In the genomic region with DNA sequence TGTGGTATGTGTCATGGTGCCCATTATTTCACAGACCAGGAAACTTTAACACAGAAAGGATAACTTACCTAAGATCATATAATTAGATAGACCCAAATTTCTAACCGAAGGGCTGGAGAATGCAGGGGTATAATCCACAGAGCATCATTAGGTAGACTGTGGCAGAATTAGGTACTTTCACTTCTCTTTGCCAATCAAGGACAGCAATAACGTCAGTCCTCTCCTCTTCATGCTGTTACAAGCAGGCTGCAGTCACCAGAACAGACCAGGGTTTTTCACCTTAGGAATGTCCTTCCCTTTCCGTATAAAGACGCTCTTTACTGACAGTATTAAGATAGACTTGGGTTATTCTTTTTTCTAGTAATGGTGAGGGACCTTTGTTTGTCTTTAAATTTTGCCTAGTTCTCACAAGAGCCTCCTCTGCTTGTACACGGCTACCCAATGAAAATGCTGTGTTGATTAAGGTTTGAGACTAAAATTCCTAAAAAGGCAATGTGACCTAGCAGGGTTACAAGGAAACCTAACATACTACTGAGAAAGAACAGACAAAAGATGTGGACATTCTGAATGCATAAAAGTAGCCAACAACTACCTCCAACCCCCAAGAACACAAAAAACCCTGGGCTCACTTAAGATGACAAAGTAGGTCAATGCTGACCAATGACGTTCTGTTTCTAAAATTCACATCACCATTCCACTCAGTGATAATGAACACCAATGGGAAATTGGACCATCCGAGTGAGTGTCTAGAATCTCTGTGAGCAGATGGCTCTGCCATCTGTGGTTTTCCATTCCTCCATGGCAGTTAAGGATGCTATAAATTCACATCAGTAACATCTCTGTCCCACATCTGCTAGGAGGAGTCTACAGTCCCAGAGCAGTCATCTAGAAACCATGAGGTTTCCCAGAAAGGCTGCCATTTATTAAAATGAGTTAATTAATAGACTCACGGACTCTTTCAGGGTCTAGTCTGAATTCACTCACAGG, we compare ENCODE assay signal across 8 cellular contexts. TPM values are rescaled to one million over a fixed set of nuclear protein-coding genes. Genes with fewer than 3 reads are reported as not detected.
DNase-seq lines count a peak whose midpoint lies in the region; ATAC-seq, FAIRE-seq and TF ChIP-seq lines count a peak whose summit lies in the region.

No MANE protein-coding gene starts in this region.

- H3K79me2 ChIP-seq in GM12878 (ENCODE audit: control insufficient read depth, insufficient read depth, low read length): peaks cover 65% of the 10 kb centered on the region

- FAIRE-seq in GM12878 (lab: Jason Lieb, UNC) (peak; percentile 87), H54 (lab: Jason Lieb, UNC) (no peak)

- SMC1A ChIA-PET in GM12878 (lab: Charles Lee; ENCODE audit: uncharacterized antibody, unreplicated experiment): no interaction called here

- POLR2A ChIA-PET in GM12878 (lab: Charles Lee): no interaction called here

- peaks cover 3% of the 10 kb centered on the region for H3K4me1 ChIP-seq in GM12878 (ENCODE audit: control insufficient read depth, insufficient read depth, low read length)
- peaks cover 34% of the 10 kb centered on the region for H3K4me1 ChIP-seq in mononuclear cell (ENCODE audit: insufficient read depth, low read length)
- H3K4me1 ChIP-seq in mucosa of descending colon (ENCODE audit: low read depth): peaks cover 19% of the 10 kb centered on the region

- peak overlapping the region; percentile 90 for H3K9ac ChIP-seq in GM12878 (ENCODE audit: control insufficient read depth, insufficient read depth, low read length)

- no peak for TF ChIP-seq RAD21 in GM12878 (IDR thresholded peaks at IDR 0.05; ENCODE audit: insufficient read depth, low read depth, low read length)

- peak overlapping the region; percentile 73 for H3K4me2 ChIP-seq in GM12878 (ENCODE audit: control insufficient read depth, insufficient read depth)

- BruUV-seq in GM12878 (replicated peaks; lab: Mats Ljungman, UMichigan): TSS peak; percentile 57

- RAD21 ChIA-PET in GM12878 (lab: Charles Lee; ENCODE audit: unreplicated experiment): interaction anchor here (2.0 kb wide), 1 partner anchor 66 kb away, joined by 6 read pairs; no protein-coding TSS in a partner anchor

- no peak for TF ChIP-seq CTCF in GM12878 (IDR thresholded peaks at IDR 0.05 in 2 of 3, conservative IDR thresholded peaks at IDR 0.05 in 1 of 3; ENCODE audit: control insufficient read depth in 2 of 3, extremely low read depth in 1 of 3, insufficient read depth in 1 of 3, low read depth in 3 of 3, low read length in 3 of 3)
- TF ChIP-seq CTCF in mucosa of descending colon (IDR thresholded peaks at IDR 0.05): no peak

- TF ChIP-seq POLR2A in GM12878 (IDR thresholded peaks at IDR 0.05; ENCODE audit: low read depth, low read length) (no peak), H54 (IDR thresholded peaks at IDR 0.05; ENCODE audit: low read depth, low read length) (no peak)

- peak overlapping the region; percentile 85 for H3K27ac ChIP-seq in GM12878 (ENCODE audit: control insufficient read depth, insufficient read depth)

- 3% methylated on average over 8 of the region's 8 CpGs for WGBS in GM12878 (ENCODE audit: insufficient coverage, insufficient replicate concordance, low lambda C conversion rate, missing lambda C conversion rate)

- H3K4me3 ChIP-seq in MG63 (peak overlapping the region; percentile 91), GM12878 (peak overlapping the region; percentile 90), mononuclear cell (ENCODE audit: low read length) (peak overlapping the region; percentile 85), mucosa of descending colon (no peak overlapping the region)

- H3K27me3 ChIP-seq in MG63 (no peaks in the 10 kb centered on the region), GM12878 (replicated peaks in 1 of 2; ENCODE audit: control insufficient read depth in 2 of 2, insufficient read depth in 2 of 2, low read length in 1 of 2) (no peaks in the 10 kb centered on the region; a peak in 1 of 4 replicates), mononuclear cell (ENCODE audit: insufficient read depth, low read length) (no peaks in the 10 kb centered on the region)

- TF ChIP-seq EP300 in GM12878 (IDR thresholded peaks at IDR 0.05; ENCODE audit: borderline replicate concordance in 1 of 2, control insufficient read depth in 1 of 2, low read depth in 2 of 2, low read length in 2 of 2): 0 out of 4 replicates have a peak, but pooled peaks of 1 of the 2 experiments have one; percentile 39

- H3K36me3 ChIP-seq in MG63: peaks cover 39% of the 10 kb centered on the region
- 0 out of 4 replicates have a peak, but pooled peaks cover 0 to 3% of the 10 kb centered on the region in 2 experiments for H3K36me3 ChIP-seq in GM12878 (ENCODE audit: control insufficient read depth in 2 of 2, insufficient read depth in 2 of 2, low read length in 1 of 2)
- H3K36me3 ChIP-seq in mucosa of descending colon (ENCODE audit: low read depth): no peaks in the 10 kb centered on the region

- 0 out of 2 replicates have a peak, but pooled peaks cover 4% of the 10 kb centered on the region for H4K20me1 ChIP-seq in GM12878 (ENCODE audit: control insufficient read depth, insufficient read depth)

- H2AFZ ChIP-seq in GM12878 (ENCODE audit: control insufficient read depth, low read depth, low read length): no peak overlapping the region

- ATAC-seq in GM21515 (IDR thresholded peaks at IDR 0.05; ENCODE audit: unreplicated experiment) (peak; percentile 20), GM12878 (peak; percentile 63), mucosa of descending colon (no peak)

- CTCF ChIA-PET in GM12878 (lab: Yijun Ruan, JAX): no interaction called here

- H3K9me3 ChIP-seq in MG63 (no peaks in the 10 kb centered on the region), GM12878 (replicated peaks; ENCODE audit: control insufficient read depth, insufficient read depth, low read length) (0 out of 3 replicates have a peak, but pooled peaks cover 2% of the 10 kb centered on the region), mononuclear cell (ENCODE audit: low read depth, low read length) (no peaks in the 10 kb centered on the region), mucosa of descending colon (no peaks in the 10 kb centered on the region)

- intact Hi-C loops in GM12878 (cut with micrococcal nuclease; ENCODE audit: unreplicated experiment): loop anchor here (2.0 to 10.0 kb wide), 3 partner anchors 18 to 934 kb away; a partner anchor contains a TSS
- intact Hi-C loops in mucosa of descending colon (cut with DNase I, micrococcal nuclease): no loop called here

- peak; percentile 69 for DNase-seq in EH (ENCODE audit: low read depth)
- DNase-seq in MG63: no peak
- peak; percentile 36 for DNase-seq in GM12878 (ENCODE audit: low read depth, low spot score)
- DNase-seq in putamen (ENCODE audit: low spot score): no peak
- DNase-seq in mucosa of descending colon: no peak
- no peak for DNase-seq in H54 (ENCODE audit: insufficient read length, low spot score)

- in situ Hi-C loops in GM12878 (cut with MboI): no loop called here

TF ChIP-seq in GM12878, 131 proteins besides CTCF, POLR2A, EP300 and RAD21 (continues in another document):
- TF ChIP-seq SMAD5 (IDR thresholded peaks at IDR 0.05; ENCODE audit: low read depth): no peak
- TF ChIP-seq, protein P1, sequence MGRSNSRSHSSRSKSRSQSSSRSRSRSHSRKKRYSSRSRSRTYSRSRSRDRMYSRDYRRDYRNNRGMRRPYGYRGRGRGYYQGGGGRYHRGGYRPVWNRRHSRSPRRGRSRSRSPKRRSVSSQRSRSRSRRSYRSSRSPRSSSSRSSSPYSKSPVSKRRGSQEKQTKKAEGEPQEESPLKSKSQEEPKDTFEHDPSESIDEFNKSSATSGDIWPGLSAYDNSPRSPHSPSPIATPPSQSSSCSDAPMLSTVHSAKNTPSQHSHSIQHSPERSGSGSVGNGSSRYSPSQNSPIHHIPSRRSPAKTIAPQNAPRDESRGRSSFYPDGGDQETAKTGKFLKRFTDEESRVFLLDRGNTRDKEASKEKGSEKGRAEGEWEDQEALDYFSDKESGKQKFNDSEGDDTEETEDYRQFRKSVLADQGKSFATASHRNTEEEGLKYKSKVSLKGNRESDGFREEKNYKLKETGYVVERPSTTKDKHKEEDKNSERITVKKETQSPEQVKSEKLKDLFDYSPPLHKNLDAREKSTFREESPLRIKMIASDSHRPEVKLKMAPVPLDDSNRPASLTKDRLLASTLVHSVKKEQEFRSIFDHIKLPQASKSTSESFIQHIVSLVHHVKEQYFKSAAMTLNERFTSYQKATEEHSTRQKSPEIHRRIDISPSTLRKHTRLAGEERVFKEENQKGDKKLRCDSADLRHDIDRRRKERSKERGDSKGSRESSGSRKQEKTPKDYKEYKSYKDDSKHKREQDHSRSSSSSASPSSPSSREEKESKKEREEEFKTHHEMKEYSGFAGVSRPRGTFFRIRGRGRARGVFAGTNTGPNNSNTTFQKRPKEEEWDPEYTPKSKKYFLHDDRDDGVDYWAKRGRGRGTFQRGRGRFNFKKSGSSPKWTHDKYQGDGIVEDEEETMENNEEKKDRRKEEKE (IDR thresholded peaks at IDR 0.05): no peak
- peak; percentile 38 for TF ChIP-seq JUNB (IDR thresholded peaks at IDR 0.05)
- TF ChIP-seq ZNF217 (IDR thresholded peaks at IDR 0.05): peak; percentile 71

RNA-seq across cellular contexts. Expression of a gene that starts 2.1 kb away (rescaled TPM):
- total RNA-seq in MG63 (2014; rRNA removed; shearing (Covaris generic); ENCODE audit: low replicate concordance): 548 and 558 TPM in 2 replicates
- 103 and 104 TPM in 2 replicates for total RNA-seq in GM12878 (2013; cell fraction: nucleolus; rRNA removed)
- total RNA-seq in GM12878 (2014; rRNA removed): 157 and 186 TPM in 2 replicates
- total RNA-seq in GM12878 (2014; rRNA removed; fragmentation: Illumina TruSeq; extraction: Trizol): 214 and 240 TPM in 2 replicates
- 173 and 178 TPM in 2 replicates for total RNA-seq in GM12878 (2021)
- 149 TPM for polyA plus RNA-seq in GM12878 (2011; ENCODE audit: low read depth)
- 185 and 251 TPM in 2 replicates for polyA plus RNA-seq in GM12878 (2011; rRNA removed)
- 114 and 120 TPM in 2 replicates for polyA plus RNA-seq in GM12878 (2011; cell fraction: cytosol; rRNA removed)
- polyA plus RNA-seq in GM12878 (2011; cell fraction: nucleus; rRNA removed): 70.3 and 71.0 TPM in 2 replicates
- polyA plus RNA-seq in GM12878 (2012): 174 and 175 TPM in 2 replicates
- 233 and 243 TPM in 2 replicates for polyA plus RNA-seq in GM12878 (2014; fragmentation: Illumina TruSeq; extraction: Trizol)
- 100 to 1,000 TPM; 180 to 234 TPM for polyA plus RNA-seq in GM12878 (2014; fragmentation: Nextera tagmentation; extraction: Ambion mirVana)
- polyA plus RNA-seq in GM12878 (2014; rRNA removed): 148 and 150 TPM in 2 replicates
- polyA plus RNA-seq in GM12878 (2016; fragmentation: Nextera tagmentation; extraction: Ambion mirVana): 100 to 1,000 TPM; 520 to 526 TPM
- polyA minus RNA-seq in GM12878 (2011; rRNA and poly(A)+ RNA removed): 108 and 113 TPM in 2 replicates
- polyA minus RNA-seq in GM12878 (2011; cell fraction: cytosol; rRNA and poly(A)+ RNA removed): 43.3 and 47.8 TPM in 2 replicates
- polyA minus RNA-seq in GM12878 (2011; cell fraction: nucleus; rRNA and poly(A)+ RNA removed): 14.0 and 20.5 TPM in 2 replicates
- total RNA-seq in mononuclear cell: 58.7 TPM
- total RNA-seq in mucosa of descending colon: 100 to 1,000 TPM; 121 to 168 (median 126) TPM

Comparison
In these comparisons a context has a peak if more than half of its experiments do, and no peak if none do; other contexts are left out.
1. DNase-seq: peak in EH (single experiment) and GM12878 (single experiment); none in MG63 (single experiment), putamen (single experiment), mucosa of descending colon (0 of 3) and H54 (single experiment).